Comparison of ENCODE assay signal across 10 cellular contexts in genomic region chr19:33438016-33438671, GRCh38.
A peak's percentile ranks its signal among the peaks of the same experiment; 100 is the strongest.
DNase-seq lines count a peak whose midpoint lies in the region; ATAC-seq and TF ChIP-seq lines count a peak whose summit lies in the region.
"Had no signal": no experiment of that assay in that cellular context is flagged by ENCODE, and none has a peak within 500 bp of the region (broad histone marks: within the 10 kb centered on the region; RNA-seq: fewer than 3 reads in every experiment).

No MANE protein-coding gene starts in this region.

- no peak overlapping the region for H3K4me2 ChIP-seq in neuronal stem cell (ENCODE audit: insufficient read depth, low read length, poor library complexity, severe bottlenecking)

- no CpG with 5 or more reads among the region's 10 CpGs for WGBS in neuronal stem cell (ENCODE audit: extremely low coverage in 2 of 2, insufficient read length in 2 of 2, insufficient replicate concordance in 1 of 2), 2 donors

- no peak overlapping the region for H2BK15ac ChIP-seq in neuronal stem cell (ENCODE audit: low read length)

- H3K4me3 Mint-ChIP-seq in activated T-cell treated with anti-CD3 and anti-CD28 coated beads, Interleukin-2, amount 50 U/mL, for 24 hours = no peak overlapping the region
- H3K4me3 Mint-ChIP-seq: activated CD8-positive, alpha-beta memory T cell treated with anti-CD3 and anti-CD28 coated beads, Interleukin-2, amount 10 ng/mL, durations not matched to agents 7 days and 5 days had no signal

- H4K91ac ChIP-seq in neuronal stem cell (ENCODE audit: low read depth, low read length, poor library complexity) = no peak overlapping the region

- no peak overlapping the region for H2BK5ac ChIP-seq in neuronal stem cell (ENCODE audit: low read length)

- peak overlapping the region; percentile 64 for H3K18ac ChIP-seq in neuronal stem cell (ENCODE audit: low read length)

- intact Hi-C loops in dorsolateral prefrontal cortex (cut with DNase I) = loop anchor here (5.0 to 10.0 kb wide), 3 partner anchors 84 to 334 kb away; partner anchors contain the start of gene PEPD (in 1 of the 2)

- no peaks in the 10 kb centered on the region for H3K36me3 ChIP-seq in neuronal stem cell (replicated peaks in 1 of 2; ENCODE audit: control insufficient read depth in 2 of 2, insufficient read depth in 2 of 2, low read length in 2 of 2)

- H2AK5ac ChIP-seq in neuronal stem cell (ENCODE audit: low read depth, low read length) = no peak overlapping the region

- no peaks in the 10 kb centered on the region for H3K9me3 Mint-ChIP-seq in activated T-cell treated with anti-CD3 and anti-CD28 coated beads, Interleukin-2, amount 50 U/mL, for 24 hours

- no peak overlapping the region for H3K4me3 ChIP-seq in dorsolateral prefrontal cortex
- no peak overlapping the region for H3K4me3 ChIP-seq in neuronal stem cell (ENCODE audit: low read length in 2 of 2)
- H3K4me3 ChIP-seq: lung had no signal

- no peaks in the 10 kb centered on the region for H3K79me1 ChIP-seq in neuronal stem cell (ENCODE audit: low read depth, low read length)

- H3K27me3 ChIP-seq in dorsolateral prefrontal cortex (no peaks in the 10 kb centered on the region), neuronal stem cell (ENCODE audit: control insufficient read depth in 3 of 3, insufficient read depth in 3 of 3, low read depth in 1 of 3, low read length in 3 of 3) (no peaks in the 10 kb centered on the region)

- no peak for ATAC-seq in GM19455 (IDR thresholded peaks at IDR 0.05; ENCODE audit: unreplicated experiment)
- ATAC-seq: activated CD8-positive, alpha-beta memory T cell treated with anti-CD3 and anti-CD28 coated beads, Interleukin-2, amount 10 ng/mL, durations not matched to agents 7 days and 5 days had no signal

- H3K27ac ChIP-seq in dorsolateral prefrontal cortex = peak overlapping the region in 4 of 59 donors; percentile 8 to 45 (median 39)
- H3K27ac ChIP-seq in neuronal stem cell (replicated peaks; ENCODE audit: low read length) = no peak overlapping the region

- no peaks in the 10 kb centered on the region for H3K36me3 Mint-ChIP-seq in activated T-cell treated with anti-CD3 and anti-CD28 coated beads, Interleukin-2, amount 50 U/mL, for 24 hours (ENCODE audit: low read depth)
- H3K36me3 Mint-ChIP-seq: activated CD8-positive, alpha-beta memory T cell treated with anti-CD3 and anti-CD28 coated beads, Interleukin-2, amount 10 ng/mL, durations not matched to agents 7 days and 5 days had no signal

- H3K14ac ChIP-seq in neuronal stem cell (ENCODE audit: low read length) = no peak overlapping the region

- no peak overlapping the region for H2BK120ac ChIP-seq in neuronal stem cell (ENCODE audit: low read depth, low read length)

- no peak overlapping the region for H3K23ac ChIP-seq in neuronal stem cell (ENCODE audit: low read depth, low read length, poor library complexity)

- H4K8ac ChIP-seq in neuronal stem cell (ENCODE audit: low read depth, low read length) = no peak overlapping the region

- no peak overlapping the region for H3K9ac ChIP-seq in neuronal stem cell (ENCODE audit: low read depth, low read length, poor library complexity)

- peak in 51 of 56 donors; percentile 13 to 66 (median 43) for TF ChIP-seq CTCF in dorsolateral prefrontal cortex (IDR thresholded peaks at IDR 0.05 in 54 of 56, conservative IDR thresholded peaks at IDR 0.05 in 2 of 56; ENCODE audit: low read depth in 1 of 56, partially characterized antibody in 56 of 56)
- TF ChIP-seq CTCF in GM20000 (IDR thresholded peaks at IDR 0.05; ENCODE audit: extremely low read depth, missing control alignments) = no peak

- H3K27me3 Mint-ChIP-seq in activated T-cell treated with anti-CD3 and anti-CD28 coated beads, Interleukin-2, amount 50 U/mL, for 24 hours = no peaks in the 10 kb centered on the region
- H3K27me3 Mint-ChIP-seq: activated CD8-positive, alpha-beta memory T cell treated with anti-CD3 and anti-CD28 coated beads, Interleukin-2, amount 10 ng/mL, durations not matched to agents 7 days and 5 days had no signal

- DNase-seq in DMS153 treated with DMSO at 0.1 percent for 48 hours (lab: John Stamatoyannopoulos, UW; ENCODE audit: unreplicated experiment) = peak; percentile 12
- DNase-seq in NCI-H2029 treated with DMSO at 0.1 percent for 48 hours (lab: John Stamatoyannopoulos, UW) = peak; percentile 79
- DNase-seq in dorsolateral prefrontal cortex = peak in 8 of 10 donors; percentile 48 to 73 (median 70)
- no peak for DNase-seq in neuronal stem cell (ENCODE audit: low spot score)
- no peak for DNase-seq in activated T-cell treated with anti-CD3 and anti-CD28 coated beads, Interleukin-2, amount 50 U/mL, for 24 hours
- DNase-seq in T-helper 2 cell = no peak
- DNase-seq in GM20000 (ENCODE audit: low spot score) = no peak
- DNase-seq: activated CD8-positive, alpha-beta memory T cell treated with anti-CD3 and anti-CD28 coated beads, Interleukin-2, amount 10 ng/mL, durations not matched to agents 7 days and 5 days had no signal

- no peak overlapping the region for H2AFZ ChIP-seq in neuronal stem cell (ENCODE audit: low read length)

- H3K27ac Mint-ChIP-seq in activated T-cell treated with anti-CD3 and anti-CD28 coated beads, Interleukin-2, amount 50 U/mL, for 24 hours = no peak overlapping the region
- H3K27ac Mint-ChIP-seq: activated CD8-positive, alpha-beta memory T cell treated with anti-CD3 and anti-CD28 coated beads, Interleukin-2, amount 10 ng/mL, durations not matched to agents 7 days and 5 days had no signal

- H2BK12ac ChIP-seq in neuronal stem cell (ENCODE audit: low read length) = no peak overlapping the region

- no peak overlapping the region for H3K4ac ChIP-seq in neuronal stem cell (ENCODE audit: low read length)

- H3K4me1 Mint-ChIP-seq in activated T-cell treated with anti-CD3 and anti-CD28 coated beads, Interleukin-2, amount 50 U/mL, for 24 hours (ENCODE audit: low read depth) = no peaks in the 10 kb centered on the region

- H3K9me3 ChIP-seq in neuronal stem cell (replicated peaks in 1 of 2; ENCODE audit: control insufficient read depth in 2 of 2, insufficient read depth in 1 of 2, low read depth in 1 of 2, low read length in 2 of 2) = peaks cover 0 to 2% of the 10 kb centered on the region in 2 donors

- peaks cover 5 to 7% of the 10 kb centered on the region in 2 donors for H3K4me1 ChIP-seq in neuronal stem cell (ENCODE audit: control insufficient read depth in 2 of 2, insufficient read depth in 1 of 2, low read depth in 1 of 2, low read length in 2 of 2)

Comparison
In these comparisons a context has a peak if more than half of its experiments do, and no peak if none do; other contexts are left out.
1. DNase-seq: peak in DMS153 treated with DMSO at 0.1 percent for 48 hours (single experiment), NCI-H2029 treated with DMSO at 0.1 percent for 48 hours (single experiment) and dorsolateral prefrontal cortex (8 of 10); none in neuronal stem cell (single experiment), activated T-cell treated with anti-CD3 and anti-CD28 coated beads, Interleukin-2, amount 50 U/mL, for 24 hours (single experiment), T-helper 2 cell (0 of 5) and GM20000 (single experiment).